Comparison of ENCODE assay signal across 15 cellular contexts in the genomic region with DNA sequence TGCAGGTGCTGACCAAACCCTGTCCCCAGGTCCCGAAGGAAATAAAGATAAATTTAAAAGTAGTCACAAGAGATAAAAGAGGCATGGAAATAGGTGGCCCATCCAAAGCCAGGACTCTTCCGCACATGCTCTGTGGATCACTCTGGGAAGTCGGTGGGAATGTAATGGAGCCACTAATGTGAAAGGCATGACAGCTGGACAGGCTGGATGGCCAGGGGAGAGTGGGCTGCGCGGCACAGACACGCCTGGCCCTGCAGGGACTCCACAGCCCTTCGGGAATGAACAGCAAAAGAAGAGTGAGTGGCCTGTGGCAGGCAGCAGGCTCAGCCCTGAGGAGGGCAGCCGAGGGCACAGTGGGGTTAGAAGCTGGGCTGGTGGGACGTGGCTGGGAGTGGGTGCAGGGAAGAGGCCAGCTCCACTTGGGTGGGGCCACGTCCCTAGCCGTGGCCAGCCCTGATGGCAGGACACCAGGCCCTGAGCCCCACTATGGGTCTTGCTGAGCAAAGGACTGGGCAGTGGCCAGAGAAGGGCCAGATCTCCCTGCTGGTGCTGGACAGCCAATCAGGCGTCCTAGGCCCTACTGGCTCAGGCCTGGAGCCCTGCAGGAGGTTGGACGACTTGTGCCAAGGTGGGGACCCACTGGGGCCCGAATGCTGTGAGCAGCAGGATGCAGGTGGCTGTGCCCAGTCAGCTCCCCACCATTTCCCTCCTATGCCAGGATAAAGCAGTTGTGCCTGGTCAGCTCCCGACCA. TPM values are rescaled to one million over a fixed set of nuclear protein-coding genes. Genes with fewer than 3 reads are reported as not detected.
DNase-seq lines count a peak whose midpoint lies in the region; ATAC-seq and TF ChIP-seq lines count a peak whose summit lies in the region.
"Had no signal": no experiment of that assay in that cellular context is flagged by ENCODE, and none has a peak within 500 bp of the region (broad histone marks: within the 10 kb centered on the region; RNA-seq: fewer than 3 reads in every experiment).

No MANE protein-coding gene starts in this region.

- WGBS in right lobe of liver (ENCODE audit: insufficient coverage, low coverage, low lambda C conversion rate, missing lambda C conversion rate): 80% methylated on average over 2 of the region's 15 CpGs

- H3K9me3 ChIP-seq in T-helper 17 cell (ENCODE audit: control insufficient read depth, low read length, poor library complexity, severe bottlenecking): no peaks in the 10 kb centered on the region
- no peaks in the 10 kb centered on the region for H3K9me3 ChIP-seq in right lobe of liver
- no peaks in the 10 kb centered on the region for H3K9me3 ChIP-seq in upper lobe of right lung
- H3K9me3 ChIP-seq: adrenal gland, HAP-1, heart right ventricle, Peyer's patch had no signal

- H3K27ac ChIP-seq in right lobe of liver: no peak overlapping the region
- H3K27ac ChIP-seq in upper lobe of right lung: peak overlapping the region; percentile 63

- TF ChIP-seq CTCF in right lobe of liver (IDR thresholded peaks at IDR 0.05): no peak
- TF ChIP-seq CTCF in upper lobe of right lung (IDR thresholded peaks at IDR 0.05): no peak

- intact Hi-C loops in right lobe of liver (cut with DNase I): no loop called here
- intact Hi-C loops in upper lobe of right lung (cut with DNase I): no loop called here

- peak; percentile 10 for DNase-seq in activated naive CD4-positive, alpha-beta T cell treated with anti-CD3 and anti-CD28 coated beads, Interleukin-2, amount 50 U/mL, for 16 hours
- no peak for DNase-seq in activated naive CD4-positive, alpha-beta T cell (lab: John Stamatoyannopoulos, UW)
- DNase-seq in T-helper 17 cell: peak in 2 of 3 donors; percentile 1 to 5
- DNase-seq in right lobe of liver: peak in 2 of 3 donors; percentile 20 to 48
- no peak for DNase-seq in upper lobe of right lung
- DNase-seq in NCI-H2171 treated with DMSO at 0.1 percent for 48 hours (lab: John Stamatoyannopoulos, UW): no peak
- no peak for DNase-seq in NCI-H1048 (lab: John Stamatoyannopoulos, UW)
- no peak for DNase-seq in Ammon's horn (ENCODE audit: low spot score)
- DNase-seq: activated CD4-positive, CD25-positive, alpha-beta regulatory T cell; adrenal gland; heart right ventricle; mesendoderm; NCI-H2081 treated with DMSO at 0.1 percent for 48 hours had no signal

- no peak for ATAC-seq in T-helper 17 cell
- no peak for ATAC-seq in right lobe of liver
- no peak for ATAC-seq in upper lobe of right lung

- no peak for TF ChIP-seq POLR2A in right lobe of liver (IDR thresholded peaks at IDR 0.05)

- no peaks in the 10 kb centered on the region for H3K36me3 Mint-ChIP-seq in T-helper 17 cell (ENCODE audit: low read depth)

- H3K4me1 Mint-ChIP-seq in T-helper 17 cell: peaks cover 21% of the 10 kb centered on the region

- no peaks in the 10 kb centered on the region for H3K36me3 ChIP-seq in right lobe of liver
- no peaks in the 10 kb centered on the region for H3K36me3 ChIP-seq in upper lobe of right lung
- H3K36me3 ChIP-seq: adrenal gland, HAP-1, Peyer's patch had no signal

- H3K4me3 ChIP-seq in right lobe of liver (no peak overlapping the region), upper lobe of right lung (no peak overlapping the region)
- H3K4me3 ChIP-seq: adrenal gland, HAP-1, heart right ventricle, Peyer's patch had no signal

- H3K4me1 ChIP-seq in right lobe of liver (no peaks in the 10 kb centered on the region), upper lobe of right lung (peaks cover 28% of the 10 kb centered on the region)
- H3K4me1 ChIP-seq: adrenal gland had no signal

- H3K4me3 Mint-ChIP-seq in T-helper 17 cell: peak overlapping the region; percentile 19

- no peaks in the 10 kb centered on the region for H3K27me3 ChIP-seq in right lobe of liver
- H3K27me3 ChIP-seq in upper lobe of right lung: no peaks in the 10 kb centered on the region
- H3K27me3 ChIP-seq: adrenal gland, heart right ventricle, Peyer's patch had no signal

- H3K27ac Mint-ChIP-seq in T-helper 17 cell: peak overlapping the region; percentile 90

- H3K27me3 Mint-ChIP-seq in T-helper 17 cell: no peaks in the 10 kb centered on the region

RNA-seq across cellular contexts. Expression of a gene that starts 31.3 kb away (rescaled TPM):
- 1 to 10 TPM; 5.0 to 6.2 TPM for total RNA-seq in T-helper 17 cell
- total RNA-seq in right lobe of liver: 1 to 10 TPM; 1.4 to 3.2 (median 2.7) TPM
- 7.8 TPM for total RNA-seq in upper lobe of right lung

RNA-seq across cellular contexts. Expression of a gene that starts 31.3 kb away (rescaled TPM):
- 10 to 100 TPM; 12.4 to 13.1 TPM for total RNA-seq in T-helper 17 cell
- 1 to 10 TPM; 6.4 to 9.1 (median 6.6) TPM for total RNA-seq in right lobe of liver
- 20.5 TPM for total RNA-seq in upper lobe of right lung

RNA-seq across cellular contexts. Expression of a gene that starts 55.6 kb away (rescaled TPM):
- total RNA-seq in T-helper 17 cell: 10 to 100 TPM; 28.2 to 37.3 TPM
- 100 to 1,000 TPM; 144 to 270 (median 200) TPM for total RNA-seq in right lobe of liver
- total RNA-seq in upper lobe of right lung: 175 TPM

RNA-seq across cellular contexts. Expression of a gene that starts 55.6 kb away (rescaled TPM):
- total RNA-seq in T-helper 17 cell: 10 to 100 TPM; 16.8 to 25.6 TPM
- 10 to 100 TPM; 35.9 to 47.8 (median 44.3) TPM for total RNA-seq in right lobe of liver
- total RNA-seq in upper lobe of right lung: 40.7 TPM

Comparison
In these comparisons a context has a peak if more than half of its experiments do, and no peak if none do; other contexts are left out.
1. DNase-seq: peak in activated naive CD4-positive, alpha-beta T cell treated with anti-CD3 and anti-CD28 coated beads, Interleukin-2, amount 50 U/mL, for 16 hours (single experiment), T-helper 17 cell (2 of 3) and right lobe of liver (2 of 3); none in activated naive CD4-positive, alpha-beta T cell (0 of 4), upper lobe of right lung (single experiment), NCI-H2171 treated with DMSO at 0.1 percent for 48 hours (single experiment), NCI-H1048 (single experiment) and Ammon's horn (single experiment).